Comparison of ENCODE assay signal across 16 cellular contexts in genomic region chr5:162990856-162991497, GRCh38.
A peak's percentile ranks its signal among the peaks of the same experiment; 100 is the strongest.
DNase-seq lines count a peak whose midpoint lies in the region; ATAC-seq and TF ChIP-seq lines count a peak whose summit lies in the region.
"Had no signal": no experiment of that assay in that cellular context is flagged by ENCODE, and none has a peak within 500 bp of the region (broad histone marks: within the 10 kb centered on the region; RNA-seq: fewer than 3 reads in every experiment).

No MANE protein-coding gene starts in this region.

- TF ChIP-seq CTCF in MM.1S (IDR thresholded peaks at IDR 0.05; ENCODE audit: low read length) (no peak), gastroesophageal sphincter (IDR thresholded peaks at IDR 0.05) (no peak)

- no peaks in the 10 kb centered on the region for H3K36me3 ChIP-seq in MM.1S (replicated peaks; ENCODE audit: insufficient read depth, low read length)
- no peaks in the 10 kb centered on the region for H3K36me3 ChIP-seq in gastroesophageal sphincter
- H3K36me3 ChIP-seq: heart left ventricle, right lobe of liver had no signal

- intact Hi-C loops in activated T-helper 1 cell treated with anti-CD3 and anti-CD28 coated beads, Interleukin-12 subunit alpha, Interleukin-12 subunit beta, Interleukin-2, Interleukin-4 antibody, amounts not matched to agents 30 ng/mL and 10 ng/mL and 1 ng/mL, durations not matched to agents 14 hours and 24 hours and 36 hours (cut with micrococcal nuclease), result no loop called here
- intact Hi-C loops in cardiac septum (cut with DNase I), result no loop called here

- no peaks in the 10 kb centered on the region for H3K4me1 Mint-ChIP-seq in activated T-helper 1 cell treated with anti-CD3 and anti-CD28 coated beads, Interleukin-12 subunit alpha, Interleukin-12 subunit beta, Interleukin-2, Interleukin-4 antibody, amounts not matched to agents 30 ng/mL and 10 ng/mL and 1 ng/mL, durations not matched to agents 14 hours and 24 hours and 36 hours (ENCODE audit: low read depth)
- H3K4me1 Mint-ChIP-seq: central memory CD8-positive, alpha-beta T cell; naive B cell had no signal

- TF ChIP-seq POLR2A in gastroesophageal sphincter (IDR thresholded peaks at IDR 0.05), result no peak

- no peak for TF ChIP-seq EP300 in gastroesophageal sphincter (IDR thresholded peaks at IDR 0.05)

- H3K27me3 ChIP-seq in MM.1S (replicated peaks; ENCODE audit: insufficient read depth, low read length), result no peaks in the 10 kb centered on the region
- H3K27me3 ChIP-seq in gastroesophageal sphincter, result no peaks in the 10 kb centered on the region
- H3K27me3 ChIP-seq: heart left ventricle, right lobe of liver had no signal

- H3K9ac ChIP-seq in MM.1S (ENCODE audit: low read length), result no peak overlapping the region

- no peak overlapping the region for H3K27ac ChIP-seq in MM.1S (ENCODE audit: low read length)
- H3K27ac ChIP-seq in gastroesophageal sphincter, result no peak overlapping the region
- H3K27ac ChIP-seq: heart left ventricle, HL-60, right lobe of liver had no signal

- H3K4me1 ChIP-seq in MM.1S (ENCODE audit: low read length) (peaks cover 11% of the 10 kb centered on the region; the same call in 1 of the 2 replicates), gastroesophageal sphincter (no peaks in the 10 kb centered on the region)
- H3K4me1 ChIP-seq: heart left ventricle, right lobe of liver had no signal

- H3K9me3 Mint-ChIP-seq in activated T-helper 1 cell treated with anti-CD3 and anti-CD28 coated beads, Interleukin-12 subunit alpha, Interleukin-12 subunit beta, Interleukin-2, Interleukin-4 antibody, amounts not matched to agents 30 ng/mL and 10 ng/mL and 1 ng/mL, durations not matched to agents 14 hours and 24 hours and 36 hours, result peaks cover 4% of the 10 kb centered on the region

- H3K27me3 Mint-ChIP-seq in activated T-helper 1 cell treated with anti-CD3 and anti-CD28 coated beads, Interleukin-12 subunit alpha, Interleukin-12 subunit beta, Interleukin-2, Interleukin-4 antibody, amounts not matched to agents 30 ng/mL and 10 ng/mL and 1 ng/mL, durations not matched to agents 14 hours and 24 hours and 36 hours (ENCODE audit: insufficient read depth), result no peaks in the 10 kb centered on the region
- H3K27me3 Mint-ChIP-seq: central memory CD8-positive, alpha-beta T cell; naive B cell had no signal

- H3K9me3 ChIP-seq in MM.1S (replicated peaks; ENCODE audit: insufficient read depth, low read length) (no peaks in the 10 kb centered on the region), gastroesophageal sphincter (no peaks in the 10 kb centered on the region)
- H3K9me3 ChIP-seq: right lobe of liver had no signal

- ATAC-seq in GM18909 (IDR thresholded peaks at IDR 0.05; ENCODE audit: poor library complexity, unreplicated experiment), result peak; percentile 92
- peak; percentile 82 for ATAC-seq in GM21619 (IDR thresholded peaks at IDR 0.05; ENCODE audit: unreplicated experiment)
- peak; percentile 57 for ATAC-seq in HG03066 (IDR thresholded peaks at IDR 0.05; ENCODE audit: low read depth, unreplicated experiment)
- no peak for ATAC-seq in gastroesophageal sphincter
- ATAC-seq: heart left ventricle, left colon, right lobe of liver had no signal

- no peak overlapping the region for H3K4me2 ChIP-seq in MM.1S (ENCODE audit: low read depth, low read length)

- H3K36me3 Mint-ChIP-seq in activated T-helper 1 cell treated with anti-CD3 and anti-CD28 coated beads, Interleukin-12 subunit alpha, Interleukin-12 subunit beta, Interleukin-2, Interleukin-4 antibody, amounts not matched to agents 30 ng/mL and 10 ng/mL and 1 ng/mL, durations not matched to agents 14 hours and 24 hours and 36 hours (ENCODE audit: low read depth), result no peaks in the 10 kb centered on the region
- H3K36me3 Mint-ChIP-seq: naive B cell had no signal

- 71 to 92% methylated on average over 2 of the region's 2 CpGs for WGBS in gastroesophageal sphincter (ENCODE audit: low coverage in 1 of 2), 2 donors

- H4K20me1 ChIP-seq in MM.1S (ENCODE audit: insufficient read depth, low read length), result no peaks in the 10 kb centered on the region

- no peak overlapping the region for H3K4me3 ChIP-seq in MM.1S (ENCODE audit: low read length)
- no peak overlapping the region for H3K4me3 ChIP-seq in gastroesophageal sphincter
- H3K4me3 ChIP-seq: heart left ventricle, right lobe of liver had no signal

- no peak overlapping the region for H3K27ac Mint-ChIP-seq in activated T-helper 1 cell treated with anti-CD3 and anti-CD28 coated beads, Interleukin-12 subunit alpha, Interleukin-12 subunit beta, Interleukin-2, Interleukin-4 antibody, amounts not matched to agents 30 ng/mL and 10 ng/mL and 1 ng/mL, durations not matched to agents 14 hours and 24 hours and 36 hours
- H3K27ac Mint-ChIP-seq: naive B cell had no signal

- no peaks in the 10 kb centered on the region for H3K9me2 ChIP-seq in MM.1S (replicated peaks; ENCODE audit: insufficient read depth, low read length)

- H3K4me3 Mint-ChIP-seq in activated T-helper 1 cell treated with anti-CD3 and anti-CD28 coated beads, Interleukin-12 subunit alpha, Interleukin-12 subunit beta, Interleukin-2, Interleukin-4 antibody, amounts not matched to agents 30 ng/mL and 10 ng/mL and 1 ng/mL, durations not matched to agents 14 hours and 24 hours and 36 hours, result no peak overlapping the region
- H3K4me3 Mint-ChIP-seq: central memory CD8-positive, alpha-beta T cell; naive B cell had no signal

- no peaks in the 10 kb centered on the region; the same call in 1 of the 2 replicates for H3F3A ChIP-seq in MM.1S (ENCODE audit: insufficient read depth, low read length)

- DNase-seq in MM.1S, result peak; percentile 52
- DNase-seq in NCI-H2196 (lab: John Stamatoyannopoulos, UW; ENCODE audit: unreplicated experiment), result no peak
- no peak for DNase-seq in activated T-helper 1 cell treated with anti-CD3 and anti-CD28 coated beads, Interleukin-12 subunit alpha, Interleukin-12 subunit beta, Interleukin-2, Interleukin-4 antibody, amounts not matched to agents 30 ng/mL and 10 ng/mL and 1 ng/mL, durations not matched to agents 14 hours and 24 hours and 36 hours (ENCODE audit: low spot score)
- DNase-seq in cardiac septum (ENCODE audit: low spot score), result no peak
- DNase-seq: activated CD8-positive, alpha-beta memory T cell treated with anti-CD3 and anti-CD28 coated beads for 24 hours; activated naive CD4-positive, alpha-beta T cell treated with anti-CD3 and anti-CD28 coated beads, Interleukin-2, amount 50 U/mL, for 16 hours; heart left ventricle; left colon; naive B cell; right lobe of liver had no signal

- H3K79me2 ChIP-seq in MM.1S (ENCODE audit: low read length), result no peaks in the 10 kb centered on the region

- H2AFZ ChIP-seq in MM.1S (ENCODE audit: low read length), result no peak overlapping the region
